16 cellular contexts compared by ENCODE assay signal in the genomic region with DNA sequence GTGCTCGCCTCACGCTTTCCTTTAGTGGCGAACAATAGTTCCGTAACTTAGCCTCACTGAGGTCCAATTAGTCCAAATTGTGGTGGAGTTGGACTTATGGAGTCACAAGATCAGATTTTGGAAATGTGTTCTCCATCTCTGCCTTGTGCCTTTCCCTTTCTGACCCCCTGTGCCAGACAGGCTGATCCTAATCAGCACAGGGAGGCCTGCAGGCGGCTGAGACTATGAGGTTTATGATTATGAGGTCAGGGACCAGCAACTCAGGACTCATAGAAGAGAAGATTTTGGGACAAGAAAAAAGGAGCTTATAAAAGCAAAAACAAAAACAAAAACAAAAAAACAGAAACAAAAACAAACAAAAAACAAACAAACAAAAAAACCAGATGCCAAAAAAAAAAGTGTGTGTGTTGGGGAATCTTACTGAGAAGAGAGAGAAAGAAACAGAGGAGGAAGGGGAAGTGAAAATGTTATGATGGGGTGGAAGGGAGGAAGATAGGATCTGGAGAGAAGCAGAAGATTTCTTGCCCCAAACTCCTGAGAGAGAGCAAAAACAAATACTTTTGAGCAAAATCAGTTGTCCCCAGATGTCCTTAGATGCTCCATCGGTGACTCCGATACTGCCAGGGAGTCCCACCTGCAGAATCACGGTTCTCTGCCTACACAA.
"Had no signal": no experiment of that assay in that cellular context is flagged by ENCODE, and none has a peak within 500 bp of the region (broad histone marks: within the 10 kb centered on the region; RNA-seq: fewer than 3 reads in every experiment).

No MANE protein-coding gene starts in this region.

- H3K36me3 ChIP-seq: heart right ventricle had no signal

- H3K27me3 Mint-ChIP-seq: activated CD8-positive, alpha-beta memory T cell treated with anti-CD3 and anti-CD28 coated beads, Interleukin-2, amount 10 ng/mL, durations not matched to agents 7 days and 5 days had no signal

- H3K36me3 Mint-ChIP-seq: activated CD8-positive, alpha-beta memory T cell treated with anti-CD3 and anti-CD28 coated beads, Interleukin-2, amount 10 ng/mL, durations not matched to agents 7 days and 5 days; natural killer cell had no signal

- H3K9me3 ChIP-seq: heart right ventricle had no signal

- H3K27ac ChIP-seq: coronary artery, heart right ventricle had no signal

- H3K4me3 Mint-ChIP-seq: activated CD8-positive, alpha-beta memory T cell treated with anti-CD3 and anti-CD28 coated beads, Interleukin-2, amount 10 ng/mL, durations not matched to agents 7 days and 5 days; activated T-cell treated with anti-CD3 and anti-CD28 coated beads, Interleukin-2, amount 50 U/mL, for 4 hours; natural killer cell had no signal

- H3K9me3 Mint-ChIP-seq: activated T-cell treated with anti-CD3 and anti-CD28 coated beads, Interleukin-2, amount 50 U/mL, for 4 hours; natural killer cell had no signal

- H3K4me3 ChIP-seq: coronary artery, heart right ventricle had no signal

- ATAC-seq: activated CD8-positive, alpha-beta memory T cell treated with anti-CD3 and anti-CD28 coated beads, Interleukin-2, amount 10 ng/mL, durations not matched to agents 7 days and 5 days; activated T-cell treated with anti-CD3 and anti-CD28 coated beads, Interleukin-2, amount 50 U/mL, for 4 hours; heart right ventricle; left lobe of liver; natural killer cell; right cardiac atrium had no signal

- DNase-seq: activated CD4-positive, alpha-beta T cell treated with anti-CD3 and anti-CD28 coated beads for 1 hour; activated CD4-positive, alpha-beta T cell treated with anti-CD3 and anti-CD28 coated beads, Interleukin-2, amount 50 U/mL, for 48 hours; activated CD8-positive, alpha-beta memory T cell treated with anti-CD3 and anti-CD28 coated beads, Interleukin-2, amount 10 ng/mL, durations not matched to agents 7 days and 5 days; activated T-cell treated with anti-CD3 and anti-CD28 coated beads, Interleukin-2, amount 50 U/mL, for 4 hours; central memory CD4-positive, alpha-beta T cell; effector CD8-positive, alpha-beta T cell; heart right ventricle; islet precursor cell; mammary epithelial cell; natural killer cell; occipital lobe; right cardiac atrium; small intestine had no signal

- H3K27ac Mint-ChIP-seq: activated CD8-positive, alpha-beta memory T cell treated with anti-CD3 and anti-CD28 coated beads, Interleukin-2, amount 10 ng/mL, durations not matched to agents 7 days and 5 days; natural killer cell; progenitor cell of endocrine pancreas had no signal
